In the genomic region with DNA sequence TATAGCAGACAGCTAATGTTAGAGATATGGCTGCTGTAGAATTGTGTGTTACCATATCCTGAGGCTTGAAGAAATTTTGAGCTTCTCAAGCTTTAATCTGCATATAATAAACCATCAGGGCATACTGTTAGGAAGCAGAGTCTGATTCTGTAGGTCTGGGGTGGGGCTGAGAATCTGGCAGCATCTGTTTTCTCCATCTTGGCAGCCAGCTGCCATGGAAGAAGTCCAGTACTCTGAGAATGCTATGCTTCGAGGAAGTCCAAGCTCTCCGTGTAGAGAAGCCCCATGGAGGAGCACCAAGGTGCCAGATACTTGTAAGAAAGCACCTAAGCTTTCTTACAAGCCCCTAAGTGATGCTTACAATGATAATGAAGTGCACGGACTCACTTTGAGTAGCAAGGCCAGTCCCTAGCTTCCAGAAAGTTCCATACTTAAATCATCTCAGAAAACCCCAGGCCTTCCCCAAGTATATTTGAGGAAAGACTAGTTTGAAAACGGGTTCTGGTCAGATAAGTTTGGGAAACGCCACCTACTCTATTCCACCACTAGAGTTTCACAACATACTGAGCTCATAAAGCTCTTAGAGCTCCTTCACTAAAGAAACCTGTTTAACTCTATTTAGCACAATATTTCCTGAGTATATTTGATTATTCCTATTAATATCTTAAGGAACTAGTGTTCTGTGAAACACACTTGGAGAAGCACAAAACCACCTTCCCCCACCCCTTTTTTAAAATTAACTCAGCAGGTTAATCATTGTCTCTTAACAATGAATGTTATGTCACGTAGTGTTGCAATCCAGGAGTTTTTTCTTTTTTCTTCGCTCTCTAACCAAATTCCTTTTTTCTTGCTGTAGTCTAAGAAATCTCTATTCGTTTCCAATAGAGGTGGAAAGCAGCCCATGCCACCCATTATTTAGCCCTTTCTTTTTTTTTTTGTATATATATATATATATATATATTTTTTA, we compare ENCODE assay signal across 21 cellular contexts. TPM values are rescaled to one million over a fixed set of nuclear protein-coding genes. Genes with fewer than 3 reads are reported as not detected.
DNase-seq lines count a peak whose midpoint lies in the region; ATAC-seq and TF ChIP-seq lines count a peak whose summit lies in the region.
"Had no signal": no experiment of that assay in that cellular context is flagged by ENCODE, and none has a peak within 500 bp of the region (broad histone marks: within the 10 kb centered on the region; RNA-seq: fewer than 3 reads in every experiment).

No MANE protein-coding gene starts in this region.

- peak; percentile 13 for TF ChIP-seq CTCF in epithelial cell of proximal tubule (conservative IDR thresholded peaks at IDR 0.05; ENCODE audit: low read depth, low read length)
- no peak for TF ChIP-seq CTCF in upper lobe of left lung (IDR thresholded peaks at IDR 0.05)
- TF ChIP-seq CTCF in gastrocnemius medialis (IDR thresholded peaks at IDR 0.05 in 4 of 5, conservative IDR thresholded peaks at IDR 0.05 in 1 of 5) = no peak

- H3K4me2 ChIP-seq in Karpas-422 (ENCODE audit: low read depth, low read length, poor library complexity, severe bottlenecking) = no peak overlapping the region

- H4K20me1 ChIP-seq in Karpas-422 (ENCODE audit: insufficient read depth, low read depth, low read length) = no peaks in the 10 kb centered on the region

- TF ChIP-seq POLR2A in upper lobe of left lung (IDR thresholded peaks at IDR 0.05) (no peak), gastrocnemius medialis (IDR thresholded peaks at IDR 0.05) (no peak)

- H3K9me3 ChIP-seq in Karpas-422 (ENCODE audit: low read length) (no peaks in the 10 kb centered on the region), upper lobe of left lung (no peaks in the 10 kb centered on the region), gastrocnemius medialis (no peaks in the 10 kb centered on the region)
- H3K9me3 ChIP-seq: transverse colon had no signal

- in situ Hi-C loops in gastrocnemius medialis (cut with MboI; ENCODE audit: low sequenced_read_pairs in 4 of 4) = no loop called here

- 50 to 58% methylated on average over 8 of the region's 8 CpGs for WGBS in upper lobe of left lung, 2 donors

- H3K27me3 ChIP-seq in Karpas-422 (ENCODE audit: low read length) (no peaks in the 10 kb centered on the region), upper lobe of left lung (no peaks in the 10 kb centered on the region), gastrocnemius medialis (no peaks in the 10 kb centered on the region)
- H3K27me3 ChIP-seq: cardiac muscle cell, transverse colon had no signal

- H3K9ac ChIP-seq in Karpas-422 (ENCODE audit: low read length) = no peak overlapping the region

- ATAC-seq in left ventricle myocardium superior (peak; percentile 66), Right ventricle myocardium superior (ENCODE audit: poor library complexity) (no peak), upper lobe of left lung (ENCODE audit: low FRiP score in 2 of 2) (peak; percentile 20 to 38), gastrocnemius medialis (no peak), GM18517 (IDR thresholded peaks at IDR 0.05; ENCODE audit: unreplicated experiment) (no peak)
- ATAC-seq: effector memory CD8-positive, alpha-beta T cell; sciatic nerve had no signal

- no peak overlapping the region for H3K4me3 ChIP-seq in Karpas-422 (ENCODE audit: low read length)
- H3K4me3 ChIP-seq in epithelial cell of proximal tubule (ENCODE audit: low read depth, low read length) = no peak overlapping the region
- no peak overlapping the region for H3K4me3 ChIP-seq in upper lobe of left lung
- no peak overlapping the region for H3K4me3 ChIP-seq in gastrocnemius medialis
- H3K4me3 ChIP-seq: cardiac muscle cell, transverse colon had no signal

- DNase-seq in left ventricle myocardium superior = no peak
- DNase-seq in Right ventricle myocardium superior = no peak
- DNase-seq in Karpas-422 = no peak
- DNase-seq in epithelial cell of proximal tubule (ENCODE audit: low read depth) = peak; percentile 85
- DNase-seq in upper lobe of left lung = peak in 1 of 2 donors; percentile 28
- DNase-seq in gastrocnemius medialis = no peak
- no peak for DNase-seq in NCI-H2029 treated with DMSO at 0.1 percent for 48 hours (lab: John Stamatoyannopoulos, UW)
- DNase-seq: activated B cell treated with CpG ODN at 0.5 μM for 24 hours; activated naive CD4-positive, alpha-beta T cell treated with Interleukin-2 at 50 U/mL for 16 hours; effector memory CD8-positive, alpha-beta T cell; foreskin melanocyte; Kasumi-1; mesendoderm; NCI-H1694 treated with DMSO at 0.1 percent for 48 hours; NCI-H526 treated with DMSO at 0.1 percent for 48 hours; stimulated activated CD4-positive, alpha-beta T cell treated with anti-CD3 and anti-CD28 coated beads, Interleukin-2, amount 100 ng/mL, for 48 hours; transverse colon had no signal

- H2AFZ ChIP-seq in Karpas-422 (ENCODE audit: low read length) = peak overlapping the region; percentile 44

- H3K9me2 ChIP-seq in Karpas-422 (replicated peaks; ENCODE audit: insufficient read depth, low read length) = no peaks in the 10 kb centered on the region

- no peaks in the 10 kb centered on the region for H3K79me2 ChIP-seq in Karpas-422 (ENCODE audit: low read length)

- H3K36me3 ChIP-seq in Karpas-422 (ENCODE audit: insufficient read depth, low read length) (no peaks in the 10 kb centered on the region), upper lobe of left lung (no peaks in the 10 kb centered on the region), gastrocnemius medialis (no peaks in the 10 kb centered on the region)
- H3K36me3 ChIP-seq: cardiac muscle cell, transverse colon had no signal

- intact Hi-C loops in left ventricle myocardium superior (cut with micrococcal nuclease) = no loop called here
- intact Hi-C loops in Right ventricle myocardium superior (cut with DNase I) = no loop called here
- intact Hi-C loops in gastrocnemius medialis (cut with DNase I; ENCODE audit: low total_unique reads) = no loop called here

- H3K4me1 ChIP-seq in Karpas-422 (ENCODE audit: low read length) (peaks cover 38% of the 10 kb centered on the region), upper lobe of left lung (peaks cover 0 to 15% (median 0%) of the 10 kb centered on the region in 4 donors), gastrocnemius medialis (no peaks in the 10 kb centered on the region)

- H3K27ac ChIP-seq in Karpas-422 (ENCODE audit: low read length) (no peak overlapping the region), upper lobe of left lung (peak overlapping the region in 2 of 4 donors; percentile 28 to 64), gastrocnemius medialis (no peak overlapping the region)
- H3K27ac ChIP-seq: cardiac muscle cell, RWPE1, transverse colon had no signal

- no peak for TF ChIP-seq EP300 in upper lobe of left lung (IDR thresholded peaks at IDR 0.05)

RNA-seq across cellular contexts. Expression of gene RASGRP1, which starts 59.9 kb away (rescaled TPM):
- total RNA-seq in left ventricle myocardium superior (0.42 TPM), Right ventricle myocardium superior (0.11 TPM), epithelial cell of proximal tubule (0.43 and 3.5 TPM in 2 replicates), upper lobe of left lung (1 to 10 TPM; 2.9 to 6.8 (median 4.6) TPM), gastrocnemius medialis (under 1 TPM in 2 of 4 donors, not detected in 2; 0.44 to 0.85 TPM)
- 51.2 and 71.1 TPM in 2 replicates for total RNA-seq in Karpas-422 (2014; rRNA removed; shearing (Covaris generic); ENCODE audit: low replicate concordance)

Comparison
In these comparisons a context has a peak if more than half of its experiments do, and no peak if none do; other contexts are left out.
1. ATAC-seq: peak in left ventricle myocardium superior (single experiment) and upper lobe of left lung (2 of 2); none in Right ventricle myocardium superior (single experiment), gastrocnemius medialis (0 of 2) and GM18517 (single experiment).